ENCODE assay signal across 8 cellular contexts in the genomic region with DNA sequence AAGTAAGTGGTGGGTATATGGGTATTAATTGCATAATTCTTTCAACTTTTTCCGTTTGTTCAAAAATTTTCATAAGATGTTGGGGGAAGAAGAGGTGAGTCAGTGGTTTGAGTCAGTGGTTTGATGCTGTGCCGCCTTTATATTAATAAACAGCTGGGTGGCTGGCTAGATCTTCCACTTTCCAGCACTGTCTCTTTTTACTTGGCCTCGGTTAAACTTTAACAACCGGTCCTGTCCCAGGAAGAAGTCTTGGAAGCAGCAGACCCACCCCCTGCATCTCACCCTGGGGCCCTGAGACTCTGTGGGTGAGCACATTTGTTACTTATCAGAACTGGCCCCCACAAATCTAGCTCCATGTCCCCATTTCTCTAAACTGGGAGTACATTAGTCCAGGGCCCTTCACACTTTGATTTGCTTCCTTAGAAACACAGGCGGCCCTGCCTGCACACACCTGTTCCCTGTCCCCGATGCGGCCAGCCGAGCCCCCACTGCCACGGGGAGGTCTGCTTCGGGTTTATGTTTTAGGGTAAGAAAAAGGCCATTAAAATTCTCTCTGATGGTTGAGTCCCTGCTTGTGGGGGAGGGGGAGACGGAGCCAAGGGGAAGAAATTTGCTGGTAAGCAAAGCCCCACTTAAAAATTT.
DNase-seq lines count a peak whose midpoint lies in the region; ATAC-seq and TF ChIP-seq lines count a peak whose summit lies in the region.

No MANE protein-coding gene starts in this region.

- H3K4me3 ChIP-seq in BLaER1 treated with 17β-estradiol and CSF1 and Interleukin-3, amounts not matched to agents 10 nM and 100 nM = peak overlapping the region; percentile 39 to 66 (median 54)
- peak overlapping the region; percentile 65 for H3K4me3 ChIP-seq in GM23338
- H3K4me3 ChIP-seq in SK-N-MC = peak overlapping the region; percentile 43
- peak overlapping the region; percentile 43 for H3K4me3 ChIP-seq in fibroblast of mammary gland (ENCODE audit: control insufficient read depth, low read depth, low read length)

- peaks cover 4% of the 10 kb centered on the region; the same call in 1 of the 2 replicates for H3K79me2 ChIP-seq in GM23338 (replicated peaks; ENCODE audit: insufficient read depth)

- H3K27me3 ChIP-seq in BLaER1 treated with 17β-estradiol and CSF1 and Interleukin-3, amounts not matched to agents 10 nM and 100 nM = peaks cover 20 to 26% (median 24%) of the 10 kb centered on the region in 11 experiments
- H3K27me3 ChIP-seq in GM23338 (ENCODE audit: insufficient read depth) = no peaks in the 10 kb centered on the region

- peak overlapping the region; percentile 88 for H3K4me3 Mint-ChIP-seq in GM23338
- peak overlapping the region; percentile 84 for H3K4me3 Mint-ChIP-seq in progenitor cell of endocrine pancreas (ENCODE audit: low read depth)

- TF ChIP-seq CTCF in GM23338 (conservative IDR thresholded peaks at IDR 0.05; ENCODE audit: low read depth in 2 of 2) = no peak
- no peak for TF ChIP-seq CTCF in fibroblast of mammary gland (conservative IDR thresholded peaks at IDR 0.05; ENCODE audit: control insufficient read depth, insufficient read depth, low read depth, low read length)
- TF ChIP-seq CTCF in progenitor cell of endocrine pancreas (IDR thresholded peaks at IDR 0.05; ENCODE audit: unreplicated experiment) = no peak

- H3K9me3 Mint-ChIP-seq in GM23338 = peaks cover 41% of the 10 kb centered on the region
- peaks cover 26% of the 10 kb centered on the region for H3K9me3 Mint-ChIP-seq in progenitor cell of endocrine pancreas (ENCODE audit: low read depth)

- H3K27ac ChIP-seq in BLaER1 treated with 17β-estradiol and CSF1 and Interleukin-3, amounts not matched to agents 10 nM and 100 nM = peak overlapping the region in 9 of 11 experiments; percentile 8 to 67 (median 53); a peak in 14 of 22 replicates
- H3K27ac ChIP-seq in GM23338 (ENCODE audit: low read depth) (peak overlapping the region; percentile 99), SK-N-MC (peak overlapping the region; percentile 60; the same call in 1 of the 2 replicates)

- DNase-seq in GM23338 (ENCODE audit: low spot score) (no peak), SK-N-MC (ENCODE audit: low read depth, low spot score) (no peak), fibroblast of mammary gland (ENCODE audit: low read depth) (peak; percentile 61), progenitor cell of endocrine pancreas (ENCODE audit: low spot score, unreplicated experiment) (no peak), NCI-H774 (lab: John Stamatoyannopoulos, UW) (no peak)

- peaks cover 11 to 20% (median 16%) of the 10 kb centered on the region in 10 experiments for H3K4me1 ChIP-seq in BLaER1 treated with 17β-estradiol and CSF1 and Interleukin-3, amounts not matched to agents 10 nM and 100 nM
- H3K4me1 ChIP-seq in GM23338 (ENCODE audit: insufficient read depth) = peaks cover 12% of the 10 kb centered on the region

- H3K27me3 Mint-ChIP-seq in GM23338 (ENCODE audit: insufficient read depth, low read depth, poor library complexity) = peaks cover 11% of the 10 kb centered on the region
- no peaks in the 10 kb centered on the region for H3K27me3 Mint-ChIP-seq in progenitor cell of endocrine pancreas

- peaks cover 7% of the 10 kb centered on the region; the same call in 1 of the 2 replicates for H3K9me2 ChIP-seq in GM23338 (ENCODE audit: insufficient read depth)

- ATAC-seq in GM23338 (peak; percentile 44), GM19351 (IDR thresholded peaks at IDR 0.05; ENCODE audit: unreplicated experiment) (no peak), HG03095 (IDR thresholded peaks at IDR 0.05; ENCODE audit: unreplicated experiment) (no peak)

- peaks cover 53 to 62% (median 58%) of the 10 kb centered on the region in 11 experiments for H3K9me3 ChIP-seq in BLaER1 treated with 17β-estradiol and CSF1 and Interleukin-3, amounts not matched to agents 10 nM and 100 nM (replicated peaks in 1 of 11)
- peaks cover 3% of the 10 kb centered on the region; the same call in 1 of the 2 replicates for H3K9me3 ChIP-seq in SK-N-MC (ENCODE audit: low read depth, low read length)

- H3K36me3 Mint-ChIP-seq in GM23338 (ENCODE audit: low read depth) = peaks cover 51% of the 10 kb centered on the region
- H3K36me3 Mint-ChIP-seq in progenitor cell of endocrine pancreas (ENCODE audit: insufficient read depth) = peaks cover 21% of the 10 kb centered on the region

- H3F3A ChIP-seq in GM23338 (replicated peaks; ENCODE audit: low read depth) = peaks cover 13% of the 10 kb centered on the region

- H3K4me2 ChIP-seq in BLaER1 treated with 17β-estradiol and CSF1 and Interleukin-3, amounts not matched to agents 10 nM and 100 nM = peak overlapping the region; percentile 75 to 96 (median 89)
- peak overlapping the region; percentile 82 for H3K4me2 ChIP-seq in GM23338

- no peaks in the 10 kb centered on the region for H4K20me1 ChIP-seq in BLaER1 treated with 17β-estradiol and CSF1 and Interleukin-3, amounts not matched to agents 10 nM and 100 nM
- no peaks in the 10 kb centered on the region for H4K20me1 ChIP-seq in GM23338 (replicated peaks; ENCODE audit: insufficient read depth)

- no peaks in the 10 kb centered on the region; a peak in 2 of 22 replicates for H3K36me3 ChIP-seq in BLaER1 treated with 17β-estradiol and CSF1 and Interleukin-3, amounts not matched to agents 10 nM and 100 nM
- H3K36me3 ChIP-seq in GM23338 (ENCODE audit: insufficient read depth) (no peaks in the 10 kb centered on the region), SK-N-MC (ENCODE audit: insufficient read depth, low read length) (no peaks in the 10 kb centered on the region)

- peak overlapping the region; percentile 78 for H2AFZ ChIP-seq in GM23338

- H3K27ac Mint-ChIP-seq in GM23338 (peak overlapping the region; percentile 96), progenitor cell of endocrine pancreas (peak overlapping the region; percentile 98)

- peaks cover 8% of the 10 kb centered on the region; the same call in 2 of the 3 replicates for H3K4me1 Mint-ChIP-seq in GM23338
- H3K4me1 Mint-ChIP-seq in progenitor cell of endocrine pancreas (ENCODE audit: low read depth) = peaks cover 3% of the 10 kb centered on the region

- H3K9ac ChIP-seq in BLaER1 treated with 17β-estradiol and CSF1 and Interleukin-3, amounts not matched to agents 10 nM and 100 nM = peak overlapping the region; percentile 53 to 75 (median 70)
- peak overlapping the region; percentile 34 for H3K9ac ChIP-seq in SK-N-MC (ENCODE audit: insufficient read length)

TF ChIP-seq in GM23338, 12 proteins besides CTCF, POLR2A, EP300 and RAD21:
- TF ChIP-seq, protein P1, sequence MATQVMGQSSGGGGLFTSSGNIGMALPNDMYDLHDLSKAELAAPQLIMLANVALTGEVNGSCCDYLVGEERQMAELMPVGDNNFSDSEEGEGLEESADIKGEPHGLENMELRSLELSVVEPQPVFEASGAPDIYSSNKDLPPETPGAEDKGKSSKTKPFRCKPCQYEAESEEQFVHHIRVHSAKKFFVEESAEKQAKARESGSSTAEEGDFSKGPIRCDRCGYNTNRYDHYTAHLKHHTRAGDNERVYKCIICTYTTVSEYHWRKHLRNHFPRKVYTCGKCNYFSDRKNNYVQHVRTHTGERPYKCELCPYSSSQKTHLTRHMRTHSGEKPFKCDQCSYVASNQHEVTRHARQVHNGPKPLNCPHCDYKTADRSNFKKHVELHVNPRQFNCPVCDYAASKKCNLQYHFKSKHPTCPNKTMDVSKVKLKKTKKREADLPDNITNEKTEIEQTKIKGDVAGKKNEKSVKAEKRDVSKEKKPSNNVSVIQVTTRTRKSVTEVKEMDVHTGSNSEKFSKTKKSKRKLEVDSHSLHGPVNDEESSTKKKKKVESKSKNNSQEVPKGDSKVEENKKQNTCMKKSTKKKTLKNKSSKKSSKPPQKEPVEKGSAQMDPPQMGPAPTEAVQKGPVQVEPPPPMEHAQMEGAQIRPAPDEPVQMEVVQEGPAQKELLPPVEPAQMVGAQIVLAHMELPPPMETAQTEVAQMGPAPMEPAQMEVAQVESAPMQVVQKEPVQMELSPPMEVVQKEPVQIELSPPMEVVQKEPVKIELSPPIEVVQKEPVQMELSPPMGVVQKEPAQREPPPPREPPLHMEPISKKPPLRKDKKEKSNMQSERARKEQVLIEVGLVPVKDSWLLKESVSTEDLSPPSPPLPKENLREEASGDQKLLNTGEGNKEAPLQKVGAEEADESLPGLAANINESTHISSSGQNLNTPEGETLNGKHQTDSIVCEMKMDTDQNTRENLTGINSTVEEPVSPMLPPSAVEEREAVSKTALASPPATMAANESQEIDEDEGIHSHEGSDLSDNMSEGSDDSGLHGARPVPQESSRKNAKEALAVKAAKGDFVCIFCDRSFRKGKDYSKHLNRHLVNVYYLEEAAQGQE (IDR thresholded peaks at IDR 0.05; ENCODE audit: unreplicated experiment) = no peak
